ENCODE assay signal across 20 cellular contexts in genomic region chr9:111969622-111970021, GRCh38.
DNase-seq lines count a peak whose midpoint lies in the region; ATAC-seq, FAIRE-seq and TF ChIP-seq lines count a peak whose summit lies in the region.
"Had no signal": no experiment of that assay in that cellular context is flagged by ENCODE, and none has a peak within 500 bp of the region (broad histone marks: within the 10 kb centered on the region; RNA-seq: fewer than 3 reads in every experiment).

No MANE protein-coding gene starts in this region.

- TSS peak; percentile 92 for BruUV-seq in GM12878 (replicated peaks; lab: Mats Ljungman, UMichigan)

- TF ChIP-seq EP300 in GM12878 (IDR thresholded peaks at IDR 0.05; ENCODE audit: borderline replicate concordance in 1 of 2, control insufficient read depth in 1 of 2, low read depth in 2 of 2, low read length in 2 of 2) = no peak

- H3K27ac ChIP-seq in ACC112 (ENCODE audit: low read depth, low read length) (peak overlapping the region; percentile 31; the same call in 1 of the 2 replicates), HEK293 (ENCODE audit: extremely low read depth, low read depth, low read length) (no peak overlapping the region), GM12878 (ENCODE audit: control insufficient read depth, insufficient read depth) (peak overlapping the region; percentile 56), osteoblast (ENCODE audit: low read depth, low read length) (peak overlapping the region; percentile 60)
- H3K27ac ChIP-seq: C4-2B, GM23248, RWPE1 had no signal

- POLR2A ChIA-PET in HEK293 (lab: Yijun Ruan, JAX) (interaction anchor here (0.9 kb wide), 1 partner anchor 42 kb away, joined by 3 read pairs; no protein-coding TSS in a partner anchor), GM12878 (lab: Charles Lee) (interaction anchor here (0.6 to 2.1 kb wide), 9 partner anchors 10 to 105 kb away, joined by 3 to 7 read pairs (median 4); partner anchors contain the start of gene UGCG)

- H3K27me3 ChIP-seq in ACC112 (ENCODE audit: insufficient read depth, low read length) = no peaks in the 10 kb centered on the region
- H3K27me3 ChIP-seq in GM12878 (replicated peaks in 1 of 2; ENCODE audit: control insufficient read depth in 2 of 2, insufficient read depth in 2 of 2, low read length in 1 of 2) = no peaks in the 10 kb centered on the region
- no peaks in the 10 kb centered on the region for H3K27me3 ChIP-seq in osteoblast (ENCODE audit: insufficient read depth, low read length)

- H3K9ac ChIP-seq in GM12878 (ENCODE audit: control insufficient read depth, insufficient read depth, low read length) = no peak overlapping the region
- H3K9ac ChIP-seq: GM23248 had no signal

- 81% methylated on average over 8 of the region's 8 CpGs for WGBS in GM12878 (ENCODE audit: insufficient coverage, insufficient replicate concordance, low lambda C conversion rate, missing lambda C conversion rate)

- intact Hi-C loops in GM12878 (cut with micrococcal nuclease; ENCODE audit: unreplicated experiment) = no loop called here

- no peak for FAIRE-seq in GM12878 (lab: Jason Lieb, UNC)
- FAIRE-seq: GM19239 had no signal

- H3K36me3 ChIP-seq in ACC112 (ENCODE audit: insufficient read depth, low read length) = no peaks in the 10 kb centered on the region
- H3K36me3 ChIP-seq in HEK293 (ENCODE audit: control insufficient read depth in 2 of 2, insufficient read depth in 1 of 2, low read length in 2 of 2) = no peaks in the 10 kb centered on the region
- H3K36me3 ChIP-seq in GM12878 (ENCODE audit: control insufficient read depth in 2 of 2, insufficient read depth in 2 of 2, low read length in 1 of 2) = no peaks in the 10 kb centered on the region
- no peaks in the 10 kb centered on the region for H3K36me3 ChIP-seq in osteoblast (ENCODE audit: insufficient read depth, low read length)
- H3K36me3 ChIP-seq: HAP-1 had no signal

- DNase-seq in GM12878 (ENCODE audit: low read depth, low spot score) = no peak
- DNase-seq in osteoblast (ENCODE audit: insufficient read length, low spot score, missing footprints) = no peak
- DNase-seq in SIG-M5 treated with dmso at 0.1 percent for 504 hours (lab: John Stamatoyannopoulos, UW; ENCODE audit: unreplicated experiment) = no peak
- DNase-seq: ACHN, AML-193, DMS79, NCI-H146, NCI-H2029 treated with DMSO at 0.1 percent for 48 hours, NCI-H748 treated with DMSO at 0.1 percent for 48 hours, PC-3, SIG-M5 had no signal

- H4K20me1 ChIP-seq in GM12878 (ENCODE audit: control insufficient read depth, insufficient read depth) (no peaks in the 10 kb centered on the region), osteoblast (ENCODE audit: insufficient read depth, low read length) (no peaks in the 10 kb centered on the region)

- TF ChIP-seq RAD21 in GM12878 (IDR thresholded peaks at IDR 0.05; ENCODE audit: insufficient read depth, low read depth, low read length) = no peak

- TF ChIP-seq POLR2A in GM12878 (IDR thresholded peaks at IDR 0.05; ENCODE audit: low read depth, low read length) = no peak

- peaks cover 36% of the 10 kb centered on the region for H3K4me1 ChIP-seq in ACC112 (ENCODE audit: control insufficient read depth, insufficient read depth, low read length, unreplicated experiment)
- peaks cover 4% of the 10 kb centered on the region for H3K4me1 ChIP-seq in HEK293 (ENCODE audit: control insufficient read depth, insufficient read depth, low read length)
- peaks cover 25% of the 10 kb centered on the region for H3K4me1 ChIP-seq in GM12878 (ENCODE audit: control insufficient read depth, insufficient read depth, low read length)
- H3K4me1 ChIP-seq in osteoblast (ENCODE audit: insufficient read depth, low read length) = peaks cover 28% of the 10 kb centered on the region

- no peak overlapping the region for H2AFZ ChIP-seq in ACC112 (ENCODE audit: low read length, unreplicated experiment)
- H2AFZ ChIP-seq in GM12878 (ENCODE audit: control insufficient read depth, low read depth, low read length) = no peak overlapping the region
- H2AFZ ChIP-seq in osteoblast (ENCODE audit: low read length) = no peak overlapping the region
- H2AFZ ChIP-seq: GM23248 had no signal

- H3K79me2 ChIP-seq in ACC112 (ENCODE audit: control insufficient read depth, insufficient read depth, low read length, unreplicated experiment) (no peaks in the 10 kb centered on the region), GM12878 (ENCODE audit: control insufficient read depth, insufficient read depth, low read length) (no peaks in the 10 kb centered on the region), osteoblast (ENCODE audit: insufficient read depth, low read length) (no peaks in the 10 kb centered on the region)

- H3K4me2 ChIP-seq in GM12878 (ENCODE audit: control insufficient read depth, insufficient read depth) (no peak overlapping the region), osteoblast (ENCODE audit: insufficient read depth, low read length) (no peak overlapping the region)

- RAD21 ChIA-PET in GM12878 (lab: Charles Lee; ENCODE audit: unreplicated experiment) = interaction anchor here (0.7 to 12.2 kb wide), 14 partner anchors 9 to 106 kb away, joined by 3 to 107 read pairs (median 5); partner anchors contain the start of gene UGCG

- SMC1A ChIA-PET in GM12878 (lab: Charles Lee; ENCODE audit: uncharacterized antibody, unreplicated experiment) = interaction anchor here (0.6 to 13.2 kb wide), 19 partner anchors 10 to 105 kb away, joined by 3 to 136 read pairs (median 5); no protein-coding TSS in a partner anchor

- TF ChIP-seq CTCF in HEK293 (tag by site-specific recombination; IDR thresholded peaks at IDR 0.05) (no peak), GM12878 (IDR thresholded peaks at IDR 0.05 in 2 of 3, conservative IDR thresholded peaks at IDR 0.05 in 1 of 3; ENCODE audit: control insufficient read depth in 2 of 3, extremely low read depth in 1 of 3, insufficient read depth in 1 of 3, low read depth in 3 of 3, low read length in 3 of 3) (no peak), osteoblast (IDR thresholded peaks at IDR 0.05; ENCODE audit: extremely low read depth, low read depth, low read length) (no peak)

- H3K4me3 ChIP-seq in ACC112 (ENCODE audit: low read depth, low read length) (no peak overlapping the region), HEK293 (ENCODE audit: low read depth, low read length) (no peak overlapping the region), GM12878 (no peak overlapping the region), osteoblast (ENCODE audit: insufficient read depth, low read length) (no peak overlapping the region)
- H3K4me3 ChIP-seq: GM23248, HAP-1 had no signal

- ATAC-seq in GM12878 (no peak), GM21825 (IDR thresholded peaks at IDR 0.05; ENCODE audit: unreplicated experiment) (no peak), SK-N-SH treated with all-trans-retinoic acid at 6 μM for 48 hours (no peak)
- ATAC-seq: PC-3 had no signal

- no peaks in the 10 kb centered on the region for H3K9me3 ChIP-seq in HEK293 (ENCODE audit: control insufficient read depth, insufficient read depth, low read depth, low read length)
- no peaks in the 10 kb centered on the region for H3K9me3 ChIP-seq in GM12878 (replicated peaks; ENCODE audit: control insufficient read depth, insufficient read depth, low read length)
- H3K9me3 ChIP-seq in osteoblast (ENCODE audit: low read depth, low read length) = no peaks in the 10 kb centered on the region
- H3K9me3 ChIP-seq: HAP-1 had no signal

- in situ Hi-C loops in GM12878 (cut with MboI) = no loop called here

- CTCF ChIA-PET in HEK293 (lab: Yijun Ruan, JAX) = no interaction called here
- CTCF ChIA-PET in GM12878 (lab: Yijun Ruan, JAX) = interaction anchor here (0.6 to 2.5 kb wide), 4 partner anchors 25 to 210 kb away, joined by 3 to 9 read pairs (median 3); no protein-coding TSS in a partner anchor

TF ChIP-seq in HEK293, 187 proteins besides CTCF, POLR2A, EP300 and RAD21 (continues in another document):
- TF ChIP-seq, protein P1, sequence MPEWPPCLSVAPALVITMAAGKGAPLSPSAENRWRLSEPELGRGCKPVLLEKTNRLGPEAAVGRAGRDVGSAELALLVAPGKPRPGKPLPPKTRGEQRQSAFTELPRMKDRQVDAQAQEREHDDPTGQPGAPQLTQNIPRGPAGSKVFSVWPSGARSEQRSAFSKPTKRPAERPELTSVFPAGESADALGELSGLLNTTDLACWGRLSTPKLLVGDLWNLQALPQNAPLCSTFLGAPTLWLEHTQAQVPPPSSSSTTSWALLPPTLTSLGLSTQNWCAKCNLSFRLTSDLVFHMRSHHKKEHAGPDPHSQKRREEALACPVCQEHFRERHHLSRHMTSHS (tag by site-specific recombination; IDR thresholded peaks at IDR 0.05) = no peak
- TF ChIP-seq SP7 (tag by site-specific recombination; IDR thresholded peaks at IDR 0.05) (peak; percentile 46), ZNF169 (tag by site-specific recombination; IDR thresholded peaks at IDR 0.05) (no peak)

TF ChIP-seq in GM12878, 131 proteins besides CTCF, POLR2A, EP300 and RAD21 (continues in another document):
- TF ChIP-seq NR2C2 (IDR thresholded peaks at IDR 0.05; ENCODE audit: borderline replicate concordance, control insufficient read depth, insufficient read length, low read depth) = no peak
- TF ChIP-seq ZNF622 (IDR thresholded peaks at IDR 0.05) = no peak

TF ChIP-seq in SK-N-SH treated with all-trans-retinoic acid at 6 μM for 48 hours, 23 proteins besides CTCF, POLR2A, EP300 and RAD21 (continues in another document):
- TF ChIP-seq GLIS3 (CRISPR knock-in tag; IDR thresholded peaks at IDR 0.05) = no peak
- no peak for TF ChIP-seq TOX (CRISPR knock-in tag; IDR thresholded peaks at IDR 0.05; ENCODE audit: borderline replicate concordance)
- no peak for TF ChIP-seq OSR1 (CRISPR knock-in tag; IDR thresholded peaks at IDR 0.05)
- TF ChIP-seq TCF4 (CRISPR knock-in tag; IDR thresholded peaks at IDR 0.05; ENCODE audit: borderline replicate concordance) = no peak
- TF ChIP-seq CREB5 (CRISPR knock-in tag; IDR thresholded peaks at IDR 0.05; ENCODE audit: low read depth) = no peak
- no peak for TF ChIP-seq ZNF70 (CRISPR knock-in tag; IDR thresholded peaks at IDR 0.05)
- no peak for TF ChIP-seq ZNF8 (CRISPR knock-in tag; IDR thresholded peaks at IDR 0.05)
- no peak for TF ChIP-seq ZC3H10 (CRISPR knock-in tag; IDR thresholded peaks at IDR 0.05)
- no peak for TF ChIP-seq ZFP30 (CRISPR knock-in tag; IDR thresholded peaks at IDR 0.05)
- TF ChIP-seq SNAI2 (CRISPR knock-in tag; IDR thresholded peaks at IDR 0.05) = no peak
- no peak for TF ChIP-seq BACH2 (CRISPR knock-in tag; IDR thresholded peaks at IDR 0.05; ENCODE audit: borderline replicate concordance)
- TF ChIP-seq ESRRG (CRISPR knock-in tag; IDR thresholded peaks at IDR 0.05) = no peak
